Comparison of ENCODE assay signal across 1 cellular context in the genomic region with DNA sequence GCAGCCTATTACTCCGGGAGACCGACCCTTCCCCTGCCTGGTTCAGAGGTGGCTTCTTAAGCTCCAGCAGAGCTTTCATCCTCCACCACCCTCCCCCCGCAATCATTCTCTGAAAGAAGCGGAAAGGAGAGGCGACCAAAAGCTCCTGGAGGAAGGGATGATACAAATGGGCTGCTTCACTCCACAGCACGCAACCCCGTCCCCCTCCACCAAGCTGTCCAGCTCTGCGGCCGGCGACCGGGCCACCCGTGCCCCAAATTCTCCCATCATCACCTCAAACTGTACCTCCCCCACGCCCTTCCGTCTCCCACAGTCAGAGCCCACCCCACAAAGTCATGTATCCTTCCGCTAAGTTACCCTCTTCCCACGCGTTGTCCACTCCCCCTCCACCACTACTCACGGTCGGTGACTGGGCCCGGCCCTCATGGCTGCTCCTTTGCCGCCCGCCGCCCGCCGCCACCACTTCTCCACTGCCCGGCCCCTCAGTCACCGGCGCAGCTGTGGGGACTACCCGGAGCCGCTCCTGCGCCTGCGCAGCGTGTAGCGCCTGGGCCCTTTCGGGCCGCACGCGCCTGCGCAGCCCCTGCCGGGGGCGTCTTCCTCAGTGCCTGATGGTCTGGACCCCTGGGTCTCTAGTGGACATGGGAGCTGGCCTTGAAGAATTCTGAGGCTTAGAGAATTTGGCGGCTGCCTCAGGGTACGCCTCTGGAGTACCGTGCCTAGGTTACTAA.
TF ChIP-seq lines count a peak whose summit lies in the region.

A gene with protein sequence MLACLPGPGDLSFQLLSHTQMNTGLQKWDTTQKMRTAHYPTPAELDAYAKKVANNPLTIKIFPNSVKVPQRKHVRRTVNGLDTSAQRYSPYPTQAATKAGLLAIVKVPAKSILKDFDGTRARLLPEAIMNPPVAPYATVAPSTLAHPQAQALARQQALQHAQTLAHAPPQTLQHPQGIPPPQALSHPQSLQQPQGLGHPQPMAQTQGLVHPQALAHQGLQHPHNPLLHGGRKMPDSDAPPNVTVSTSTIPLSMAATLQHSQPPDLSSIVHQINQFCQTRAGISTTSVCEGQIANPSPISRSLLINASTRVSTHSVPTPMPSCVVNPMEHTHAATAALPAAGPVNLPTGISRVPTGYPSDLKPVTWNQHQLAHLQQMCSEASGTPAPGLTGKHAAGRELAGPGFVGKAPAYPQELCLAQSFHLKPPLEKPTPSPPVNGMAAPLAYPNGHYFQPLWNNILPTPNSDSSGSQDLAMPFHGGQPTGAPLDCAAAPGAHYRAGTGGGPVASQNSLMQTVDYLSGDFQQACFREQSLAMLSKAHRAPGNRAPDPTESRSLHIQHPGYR (minus strand): TSS at position 509 of the 731 bp plus-strand sequence. CDS start 76,123 bp downstream, outside the sequence.

TF ChIP-seq in HepG2, 621 proteins besides CTCF, POLR2A, EP300 and RAD21 (continued from another document and continues in another):
- TF ChIP-seq, protein P1, sequence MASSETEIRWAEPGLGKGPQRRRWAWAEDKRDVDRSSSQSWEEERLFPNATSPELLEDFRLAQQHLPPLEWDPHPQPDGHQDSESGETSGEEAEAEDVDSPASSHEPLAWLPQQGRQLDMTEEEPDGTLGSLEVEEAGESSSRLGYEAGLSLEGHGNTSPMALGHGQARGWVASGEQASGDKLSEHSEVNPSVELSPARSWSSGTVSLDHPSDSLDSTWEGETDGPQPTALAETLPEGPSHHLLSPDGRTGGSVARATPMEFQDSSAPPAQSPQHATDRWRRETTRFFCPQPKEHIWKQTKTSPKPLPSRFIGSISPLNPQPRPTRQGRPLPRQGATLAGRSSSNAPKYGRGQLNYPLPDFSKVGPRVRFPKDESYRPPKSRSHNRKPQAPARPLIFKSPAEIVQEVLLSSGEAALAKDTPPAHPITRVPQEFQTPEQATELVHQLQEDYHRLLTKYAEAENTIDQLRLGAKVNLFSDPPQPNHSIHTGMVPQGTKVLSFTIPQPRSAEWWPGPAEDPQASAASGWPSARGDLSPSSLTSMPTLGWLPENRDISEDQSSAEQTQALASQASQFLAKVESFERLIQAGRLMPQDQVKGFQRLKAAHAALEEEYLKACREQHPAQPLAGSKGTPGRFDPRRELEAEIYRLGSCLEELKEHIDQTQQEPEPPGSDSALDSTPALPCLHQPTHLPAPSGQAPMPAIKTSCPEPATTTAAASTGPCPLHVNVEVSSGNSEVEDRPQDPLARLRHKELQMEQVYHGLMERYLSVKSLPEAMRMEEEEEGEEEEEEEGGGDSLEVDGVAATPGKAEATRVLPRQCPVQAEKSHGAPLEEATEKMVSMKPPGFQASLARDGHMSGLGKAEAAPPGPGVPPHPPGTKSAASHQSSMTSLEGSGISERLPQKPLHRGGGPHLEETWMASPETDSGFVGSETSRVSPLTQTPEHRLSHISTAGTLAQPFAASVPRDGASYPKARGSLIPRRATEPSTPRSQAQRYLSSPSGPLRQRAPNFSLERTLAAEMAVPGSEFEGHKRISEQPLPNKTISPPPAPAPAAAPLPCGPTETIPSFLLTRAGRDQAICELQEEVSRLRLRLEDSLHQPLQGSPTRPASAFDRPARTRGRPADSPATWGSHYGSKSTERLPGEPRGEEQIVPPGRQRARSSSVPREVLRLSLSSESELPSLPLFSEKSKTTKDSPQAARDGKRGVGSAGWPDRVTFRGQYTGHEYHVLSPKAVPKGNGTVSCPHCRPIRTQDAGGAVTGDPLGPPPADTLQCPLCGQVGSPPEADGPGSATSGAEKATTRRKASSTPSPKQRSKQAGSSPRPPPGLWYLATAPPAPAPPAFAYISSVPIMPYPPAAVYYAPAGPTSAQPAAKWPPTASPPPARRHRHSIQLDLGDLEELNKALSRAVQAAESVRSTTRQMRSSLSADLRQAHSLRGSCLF (CRISPR knock-in tag; IDR thresholded peaks at IDR 0.05; ENCODE audit: borderline replicate concordance): no peak
- no peak for TF ChIP-seq SMAD9 (CRISPR knock-in tag; IDR thresholded peaks at IDR 0.05)
- TF ChIP-seq, protein P2, sequence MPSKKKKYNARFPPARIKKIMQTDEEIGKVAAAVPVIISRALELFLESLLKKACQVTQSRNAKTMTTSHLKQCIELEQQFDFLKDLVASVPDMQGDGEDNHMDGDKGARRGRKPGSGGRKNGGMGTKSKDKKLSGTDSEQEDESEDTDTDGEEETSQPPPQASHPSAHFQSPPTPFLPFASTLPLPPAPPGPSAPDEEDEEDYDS (CRISPR knock-in tag; IDR thresholded peaks at IDR 0.05): peak; percentile 66; the same call in 1 of the 2 replicates
- TF ChIP-seq, protein P3, sequence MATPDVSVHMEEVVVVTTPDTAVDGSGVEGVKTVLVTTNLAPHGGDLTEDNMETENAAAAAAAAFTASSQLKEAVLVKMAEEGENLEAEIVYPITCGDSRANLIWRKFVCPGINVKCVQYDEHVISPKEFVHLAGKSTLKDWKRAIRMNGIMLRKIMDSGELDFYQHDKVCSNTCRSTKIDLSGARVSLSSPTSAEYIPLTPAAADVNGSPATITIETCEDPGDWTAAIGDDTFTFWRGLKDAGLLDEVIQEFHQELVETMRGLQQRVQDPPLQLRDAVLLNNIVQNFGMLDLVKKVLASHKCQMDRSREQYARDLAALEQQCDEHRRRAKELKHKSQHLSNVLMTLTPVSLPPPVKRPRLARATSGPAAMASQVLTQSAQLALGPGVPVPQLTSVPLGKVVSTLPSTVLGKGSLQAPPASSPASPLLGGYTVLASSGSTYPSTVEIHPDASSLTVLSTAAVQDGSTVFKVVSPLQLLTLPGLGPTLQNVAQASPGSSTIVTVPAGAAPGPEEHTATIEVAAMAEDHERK (CRISPR knock-in tag; IDR thresholded peaks at IDR 0.05; ENCODE audit: low read depth): no peak
- 0 out of 2 replicates have a peak, but pooled peaks have one; percentile 36 for TF ChIP-seq ZNF274 (CRISPR knock-in tag; IDR thresholded peaks at IDR 0.05)
- peak; percentile 43; the same call in 1 of the 2 replicates for TF ChIP-seq SPEN (CRISPR knock-in tag; IDR thresholded peaks at IDR 0.05; ENCODE audit: low read depth)
- peak; percentile 46; the same call in 1 of the 2 replicates for TF ChIP-seq MAZ (IDR thresholded peaks at IDR 0.05; ENCODE audit: borderline replicate concordance, low read depth, low read length)
- no peak for TF ChIP-seq MAZ (CRISPR knock-in tag; IDR thresholded peaks at IDR 0.05; ENCODE audit: low read depth)
- TF ChIP-seq ZNF773 (CRISPR knock-in tag; IDR thresholded peaks at IDR 0.05; ENCODE audit: borderline replicate concordance): no peak
- 0 out of 2 replicates have a peak, but pooled peaks have one; percentile 40 for TF ChIP-seq SNAPC2 (CRISPR knock-in tag; IDR thresholded peaks at IDR 0.05)
- TF ChIP-seq, protein P4, sequence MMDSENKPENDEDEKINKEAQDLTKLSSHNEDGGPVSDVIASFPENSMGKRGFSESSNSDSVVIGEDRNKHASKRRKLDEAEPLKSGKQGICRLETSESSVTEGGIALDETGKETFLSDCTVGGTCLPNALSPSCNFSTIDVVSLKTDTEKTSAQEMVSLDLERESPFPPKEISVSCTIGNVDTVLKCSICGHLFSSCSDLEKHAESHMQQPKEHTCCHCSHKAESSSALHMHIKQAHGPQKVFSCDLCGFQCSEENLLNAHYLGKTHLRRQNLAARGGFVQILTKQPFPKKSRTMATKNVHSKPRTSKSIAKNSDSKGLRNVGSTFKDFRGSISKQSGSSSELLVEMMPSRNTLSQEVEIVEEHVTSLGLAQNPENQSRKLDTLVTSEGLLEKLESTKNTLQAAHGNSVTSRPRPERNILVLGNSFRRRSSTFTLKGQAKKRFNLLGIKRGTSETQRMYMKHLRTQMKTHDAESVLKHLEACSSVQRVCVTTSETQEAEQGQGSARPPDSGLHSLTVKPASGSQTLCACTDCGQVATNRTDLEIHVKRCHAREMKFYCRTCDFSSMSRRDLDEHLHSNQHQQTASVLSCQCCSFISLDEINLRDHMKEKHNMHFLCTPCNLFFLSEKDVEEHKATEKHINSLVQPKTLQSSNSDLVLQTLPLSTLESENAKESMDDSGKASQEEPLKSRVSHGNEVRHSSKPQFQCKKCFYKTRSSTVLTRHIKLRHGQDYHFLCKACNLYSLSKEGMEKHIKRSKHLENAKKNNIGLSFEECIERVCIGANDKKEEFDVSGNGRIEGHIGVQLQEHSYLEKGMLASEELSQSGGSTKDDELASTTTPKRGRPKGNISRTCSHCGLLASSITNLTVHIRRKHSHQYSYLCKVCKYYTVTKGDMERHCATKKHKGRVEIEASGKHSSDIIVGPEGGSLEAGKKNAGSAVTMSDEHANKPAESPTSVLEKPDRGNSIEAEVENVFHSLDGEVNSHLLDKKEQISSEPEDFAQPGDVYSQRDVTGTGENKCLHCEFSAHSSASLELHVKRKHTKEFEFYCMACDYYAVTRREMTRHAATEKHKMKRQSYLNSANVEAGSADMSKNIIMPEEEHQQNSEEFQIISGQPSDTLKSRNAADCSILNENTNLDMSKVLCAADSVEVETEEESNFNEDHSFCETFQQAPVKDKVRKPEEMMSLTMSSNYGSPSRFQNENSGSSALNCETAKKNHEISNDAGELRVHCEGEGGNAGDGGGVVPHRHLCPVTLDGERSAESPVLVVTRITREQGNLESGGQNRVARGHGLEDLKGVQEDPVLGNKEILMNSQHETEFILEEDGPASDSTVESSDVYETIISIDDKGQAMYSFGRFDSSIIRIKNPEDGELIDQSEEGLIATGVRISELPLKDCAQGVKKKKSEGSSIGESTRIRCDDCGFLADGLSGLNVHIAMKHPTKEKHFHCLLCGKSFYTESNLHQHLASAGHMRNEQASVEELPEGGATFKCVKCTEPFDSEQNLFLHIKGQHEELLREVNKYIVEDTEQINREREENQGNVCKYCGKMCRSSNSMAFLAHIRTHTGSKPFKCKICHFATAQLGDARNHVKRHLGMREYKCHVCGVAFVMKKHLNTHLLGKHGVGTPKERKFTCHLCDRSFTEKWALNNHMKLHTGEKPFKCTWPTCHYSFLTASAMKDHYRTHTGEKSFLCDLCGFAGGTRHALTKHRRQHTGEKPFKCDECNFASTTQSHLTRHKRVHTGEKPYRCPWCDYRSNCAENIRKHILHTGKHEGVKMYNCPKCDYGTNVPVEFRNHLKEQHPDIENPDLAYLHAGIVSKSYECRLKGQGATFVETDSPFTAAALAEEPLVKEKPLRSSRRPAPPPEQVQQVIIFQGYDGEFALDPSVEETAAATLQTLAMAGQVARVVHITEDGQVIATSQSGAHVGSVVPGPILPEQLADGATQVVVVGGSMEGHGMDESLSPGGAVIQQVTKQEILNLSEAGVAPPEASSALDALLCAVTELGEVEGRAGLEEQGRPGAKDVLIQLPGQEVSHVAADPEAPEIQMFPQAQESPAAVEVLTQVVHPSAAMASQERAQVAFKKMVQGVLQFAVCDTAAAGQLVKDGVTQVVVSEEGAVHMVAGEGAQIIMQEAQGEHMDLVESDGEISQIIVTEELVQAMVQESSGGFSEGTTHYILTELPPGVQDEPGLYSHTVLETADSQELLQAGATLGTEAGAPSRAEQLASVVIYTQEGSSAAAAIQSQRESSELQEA (CRISPR knock-in tag; IDR thresholded peaks at IDR 0.05; ENCODE audit: not compliant biosample characterization): peak; percentile 55
- TF ChIP-seq, protein P5, sequence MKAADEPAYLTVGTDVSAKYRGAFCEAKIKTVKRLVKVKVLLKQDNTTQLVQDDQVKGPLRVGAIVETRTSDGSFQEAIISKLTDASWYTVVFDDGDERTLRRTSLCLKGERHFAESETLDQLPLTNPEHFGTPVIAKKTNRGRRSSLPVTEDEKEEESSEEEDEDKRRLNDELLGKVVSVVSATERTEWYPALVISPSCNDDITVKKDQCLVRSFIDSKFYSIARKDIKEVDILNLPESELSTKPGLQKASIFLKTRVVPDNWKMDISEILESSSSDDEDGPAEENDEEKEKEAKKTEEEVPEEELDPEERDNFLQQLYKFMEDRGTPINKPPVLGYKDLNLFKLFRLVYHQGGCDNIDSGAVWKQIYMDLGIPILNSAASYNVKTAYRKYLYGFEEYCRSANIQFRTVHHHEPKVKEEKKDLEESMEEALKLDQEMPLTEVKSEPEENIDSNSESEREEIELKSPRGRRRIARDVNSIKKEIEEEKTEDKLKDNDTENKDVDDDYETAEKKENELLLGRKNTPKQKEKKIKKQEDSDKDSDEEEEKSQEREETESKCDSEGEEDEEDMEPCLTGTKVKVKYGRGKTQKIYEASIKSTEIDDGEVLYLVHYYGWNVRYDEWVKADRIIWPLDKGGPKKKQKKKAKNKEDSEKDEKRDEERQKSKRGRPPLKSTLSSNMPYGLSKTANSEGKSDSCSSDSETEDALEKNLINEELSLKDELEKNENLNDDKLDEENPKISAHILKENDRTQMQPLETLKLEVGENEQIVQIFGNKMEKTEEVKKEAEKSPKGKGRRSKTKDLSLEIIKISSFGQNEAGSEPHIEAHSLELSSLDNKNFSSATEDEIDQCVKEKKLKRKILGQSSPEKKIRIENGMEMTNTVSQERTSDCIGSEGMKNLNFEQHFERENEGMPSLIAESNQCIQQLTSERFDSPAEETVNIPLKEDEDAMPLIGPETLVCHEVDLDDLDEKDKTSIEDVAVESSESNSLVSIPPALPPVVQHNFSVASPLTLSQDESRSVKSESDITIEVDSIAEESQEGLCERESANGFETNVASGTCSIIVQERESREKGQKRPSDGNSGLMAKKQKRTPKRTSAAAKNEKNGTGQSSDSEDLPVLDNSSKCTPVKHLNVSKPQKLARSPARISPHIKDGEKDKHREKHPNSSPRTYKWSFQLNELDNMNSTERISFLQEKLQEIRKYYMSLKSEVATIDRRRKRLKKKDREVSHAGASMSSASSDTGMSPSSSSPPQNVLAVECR (CRISPR knock-in tag; IDR thresholded peaks at IDR 0.05; ENCODE audit: borderline replicate concordance): peak; percentile 79
- no peak; the same call in 1 of the 2 replicates for TF ChIP-seq ZNF12 (CRISPR knock-in tag; IDR thresholded peaks at IDR 0.05)
- peak; percentile 37; the same call in 1 of the 2 replicates for TF ChIP-seq ZBTB42 (CRISPR knock-in tag; IDR thresholded peaks at IDR 0.05)
- peak; percentile 62 for TF ChIP-seq YY1 (IDR thresholded peaks at IDR 0.05; ENCODE audit: insufficient read depth, insufficient replicate concordance, low read depth, low read length)
- TF ChIP-seq ZNF136 (CRISPR knock-in tag; IDR thresholded peaks at IDR 0.05; ENCODE audit: low read depth): 0 out of 2 replicates have a peak, but pooled peaks have one; percentile 39
- TF ChIP-seq, protein P6, sequence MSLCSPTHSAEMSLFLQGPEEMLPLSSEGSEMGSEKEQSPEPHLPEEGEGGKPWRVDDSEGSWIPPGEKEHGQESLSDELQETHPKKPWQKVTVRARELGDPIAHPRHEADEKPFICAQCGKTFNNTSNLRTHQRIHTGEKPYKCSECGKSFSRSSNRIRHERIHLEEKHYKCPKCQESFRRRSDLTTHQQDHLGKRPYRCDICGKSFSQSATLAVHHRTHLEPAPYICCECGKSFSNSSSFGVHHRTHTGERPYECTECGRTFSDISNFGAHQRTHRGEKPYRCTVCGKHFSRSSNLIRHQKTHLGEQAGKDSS (CRISPR knock-in tag; IDR thresholded peaks at IDR 0.05; ENCODE audit: borderline replicate concordance, low read depth): peak; percentile 50; the same call in 1 of the 2 replicates
- TF ChIP-seq ZNF546 (CRISPR knock-in tag; conservative IDR thresholded peaks at IDR 0.05): no peak
